ENCODE assay signal across 1 cellular context in the genomic region with DNA sequence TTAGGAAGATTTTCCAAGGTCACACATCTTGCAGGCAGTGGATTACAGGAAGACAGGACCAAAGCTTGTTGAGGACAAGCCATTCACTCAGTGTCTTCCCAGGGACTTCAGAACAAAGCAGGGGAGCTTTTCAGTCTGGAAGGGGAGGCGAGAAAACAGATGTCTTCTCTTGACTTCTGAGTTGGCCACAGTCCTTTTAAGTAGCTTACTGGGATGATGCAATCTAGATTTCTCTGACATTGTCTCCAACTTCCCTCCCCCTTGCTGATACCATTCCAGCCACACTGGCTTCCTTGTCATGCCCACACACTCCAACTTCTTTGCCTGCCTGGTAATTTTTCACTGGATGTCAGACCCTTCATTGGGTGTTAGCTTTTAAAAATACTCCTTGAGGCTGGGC.
TF ChIP-seq lines count a peak whose summit lies in the region.

No MANE protein-coding gene starts in this region.

TF ChIP-seq in K562, 482 proteins besides CTCF, POLR2A, EP300 and RAD21 (continued from another document and continues in another):
- TF ChIP-seq GTF3C2 (IDR thresholded peaks at IDR 0.05; ENCODE audit: borderline replicate concordance, extremely low read depth, insufficient read length) (no peak), CHD1 (IDR thresholded peaks at IDR 0.05; ENCODE audit: low read length) (no peak), KDM1A (IDR thresholded peaks at IDR 0.05) (no peak), SAFB2 (IDR thresholded peaks at IDR 0.05; ENCODE audit: borderline replicate concordance, low read depth, low read length, severe bottlenecking) (no peak), OTX1 (CRISPR knock-in tag; IDR thresholded peaks at IDR 0.05) (no peak), SAP30 (IDR thresholded peaks at IDR 0.05; ENCODE audit: borderline replicate concordance, insufficient read depth, low read depth, low read length, poor library complexity, severe bottlenecking) (no peak), PRDM10 (IDR thresholded peaks at IDR 0.05; ENCODE audit: partially characterized antibody) (no peak), GATA2 (CRISPR knock-in tag; IDR thresholded peaks at IDR 0.05) (no peak), BCOR (IDR thresholded peaks at IDR 0.05) (no peak), PPARD (CRISPR knock-in tag; IDR thresholded peaks at IDR 0.05) (no peak), KLF10 (CRISPR knock-in tag; IDR thresholded peaks at IDR 0.05) (no peak), CREBBP (IDR thresholded peaks at IDR 0.05; ENCODE audit: low read depth, low read length) (no peak), NCOA4 (IDR thresholded peaks at IDR 0.05; ENCODE audit: partially characterized antibody) (no peak), USF2 (CRISPR knock-in tag; IDR thresholded peaks at IDR 0.05) (no peak), TRIM28 (IDR thresholded peaks at IDR 0.05) (no peak), ZNF592 (IDR thresholded peaks at IDR 0.05) (peak; percentile 88), TCF7 (IDR thresholded peaks at IDR 0.05; ENCODE audit: borderline replicate concordance) (no peak), XRCC4 (IDR thresholded peaks at IDR 0.05; ENCODE audit: extremely low read depth, insufficient read depth, insufficient read length) (no peak), ARID2 (IDR thresholded peaks at IDR 0.05) (no peak), ZNF282 (CRISPR knock-in tag; IDR thresholded peaks at IDR 0.05) (no peak), SRSF9 (IDR thresholded peaks at IDR 0.05; ENCODE audit: borderline replicate concordance, low read depth, low read length) (no peak), AFF1 (IDR thresholded peaks at IDR 0.05; ENCODE audit: low read depth in 1 of 2, partially characterized antibody in 2 of 2) (no peak)
- TF ChIP-seq, protein P1, sequence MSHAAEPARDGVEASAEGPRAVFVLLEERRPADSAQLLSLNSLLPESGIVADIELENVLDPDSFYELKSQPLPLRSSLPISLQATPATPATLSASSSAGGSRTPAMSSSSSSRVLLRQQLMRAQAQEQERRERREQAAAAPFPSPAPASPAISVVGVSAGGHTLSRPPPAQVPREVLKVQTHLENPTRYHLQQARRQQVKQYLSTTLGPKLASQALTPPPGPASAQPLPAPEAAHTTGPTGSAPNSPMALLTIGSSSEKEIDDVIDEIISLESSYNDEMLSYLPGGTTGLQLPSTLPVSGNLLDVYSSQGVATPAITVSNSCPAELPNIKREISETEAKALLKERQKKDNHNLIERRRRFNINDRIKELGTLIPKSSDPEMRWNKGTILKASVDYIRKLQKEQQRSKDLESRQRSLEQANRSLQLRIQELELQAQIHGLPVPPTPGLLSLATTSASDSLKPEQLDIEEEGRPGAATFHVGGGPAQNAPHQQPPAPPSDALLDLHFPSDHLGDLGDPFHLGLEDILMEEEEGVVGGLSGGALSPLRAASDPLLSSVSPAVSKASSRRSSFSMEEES (CRISPR knock-in tag; IDR thresholded peaks at IDR 0.05): no peak
- TF ChIP-seq, protein P2, sequence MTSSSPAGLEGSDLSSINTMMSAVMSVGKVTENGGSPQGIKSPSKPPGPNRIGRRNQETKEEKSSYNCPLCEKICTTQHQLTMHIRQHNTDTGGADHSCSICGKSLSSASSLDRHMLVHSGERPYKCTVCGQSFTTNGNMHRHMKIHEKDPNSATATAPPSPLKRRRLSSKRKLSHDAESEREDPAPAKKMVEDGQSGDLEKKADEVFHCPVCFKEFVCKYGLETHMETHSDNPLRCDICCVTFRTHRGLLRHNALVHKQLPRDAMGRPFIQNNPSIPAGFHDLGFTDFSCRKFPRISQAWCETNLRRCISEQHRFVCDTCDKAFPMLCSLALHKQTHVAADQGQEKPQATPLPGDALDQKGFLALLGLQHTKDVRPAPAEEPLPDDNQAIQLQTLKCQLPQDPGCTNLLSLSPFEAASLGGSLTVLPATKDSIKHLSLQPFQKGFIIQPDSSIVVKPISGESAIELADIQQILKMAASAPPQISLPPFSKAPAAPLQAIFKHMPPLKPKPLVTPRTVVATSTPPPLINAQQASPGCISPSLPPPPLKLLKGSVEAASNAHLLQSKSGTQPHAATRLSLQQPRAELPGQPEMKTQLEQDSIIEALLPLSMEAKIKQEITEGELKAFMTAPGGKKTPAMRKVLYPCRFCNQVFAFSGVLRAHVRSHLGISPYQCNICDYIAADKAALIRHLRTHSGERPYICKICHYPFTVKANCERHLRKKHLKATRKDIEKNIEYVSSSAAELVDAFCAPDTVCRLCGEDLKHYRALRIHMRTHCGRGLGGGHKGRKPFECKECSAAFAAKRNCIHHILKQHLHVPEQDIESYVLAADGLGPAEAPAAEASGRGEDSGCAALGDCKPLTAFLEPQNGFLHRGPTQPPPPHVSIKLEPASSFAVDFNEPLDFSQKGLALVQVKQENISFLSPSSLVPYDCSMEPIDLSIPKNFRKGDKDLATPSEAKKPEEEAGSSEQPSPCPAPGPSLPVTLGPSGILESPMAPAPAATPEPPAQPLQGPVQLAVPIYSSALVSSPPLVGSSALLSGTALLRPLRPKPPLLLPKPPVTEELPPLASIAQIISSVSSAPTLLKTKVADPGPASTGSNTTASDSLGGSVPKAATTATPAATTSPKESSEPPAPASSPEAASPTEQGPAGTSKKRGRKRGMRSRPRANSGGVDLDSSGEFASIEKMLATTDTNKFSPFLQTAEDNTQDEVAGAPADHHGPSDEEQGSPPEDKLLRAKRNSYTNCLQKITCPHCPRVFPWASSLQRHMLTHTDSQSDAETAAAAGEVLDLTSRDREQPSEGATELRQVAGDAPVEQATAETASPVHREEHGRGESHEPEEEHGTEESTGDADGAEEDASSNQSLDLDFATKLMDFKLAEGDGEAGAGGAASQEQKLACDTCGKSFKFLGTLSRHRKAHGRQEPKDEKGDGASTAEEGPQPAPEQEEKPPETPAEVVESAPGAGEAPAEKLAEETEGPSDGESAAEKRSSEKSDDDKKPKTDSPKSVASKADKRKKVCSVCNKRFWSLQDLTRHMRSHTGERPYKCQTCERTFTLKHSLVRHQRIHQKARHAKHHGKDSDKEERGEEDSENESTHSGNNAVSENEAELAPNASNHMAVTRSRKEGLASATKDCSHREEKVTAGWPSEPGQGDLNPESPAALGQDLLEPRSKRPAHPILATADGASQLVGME (CRISPR knock-in tag; IDR thresholded peaks at IDR 0.05): no peak
- TF ChIP-seq, protein P3, sequence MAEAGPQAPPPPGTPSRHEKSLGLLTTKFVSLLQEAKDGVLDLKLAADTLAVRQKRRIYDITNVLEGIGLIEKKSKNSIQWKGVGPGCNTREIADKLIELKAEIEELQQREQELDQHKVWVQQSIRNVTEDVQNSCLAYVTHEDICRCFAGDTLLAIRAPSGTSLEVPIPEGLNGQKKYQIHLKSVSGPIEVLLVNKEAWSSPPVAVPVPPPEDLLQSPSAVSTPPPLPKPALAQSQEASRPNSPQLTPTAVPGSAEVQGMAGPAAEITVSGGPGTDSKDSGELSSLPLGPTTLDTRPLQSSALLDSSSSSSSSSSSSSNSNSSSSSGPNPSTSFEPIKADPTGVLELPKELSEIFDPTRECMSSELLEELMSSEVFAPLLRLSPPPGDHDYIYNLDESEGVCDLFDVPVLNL (CRISPR knock-in tag; IDR thresholded peaks at IDR 0.05; ENCODE audit: low read depth): no peak
